Comparison of ENCODE assay signal across 21 cellular contexts in the genomic region with DNA sequence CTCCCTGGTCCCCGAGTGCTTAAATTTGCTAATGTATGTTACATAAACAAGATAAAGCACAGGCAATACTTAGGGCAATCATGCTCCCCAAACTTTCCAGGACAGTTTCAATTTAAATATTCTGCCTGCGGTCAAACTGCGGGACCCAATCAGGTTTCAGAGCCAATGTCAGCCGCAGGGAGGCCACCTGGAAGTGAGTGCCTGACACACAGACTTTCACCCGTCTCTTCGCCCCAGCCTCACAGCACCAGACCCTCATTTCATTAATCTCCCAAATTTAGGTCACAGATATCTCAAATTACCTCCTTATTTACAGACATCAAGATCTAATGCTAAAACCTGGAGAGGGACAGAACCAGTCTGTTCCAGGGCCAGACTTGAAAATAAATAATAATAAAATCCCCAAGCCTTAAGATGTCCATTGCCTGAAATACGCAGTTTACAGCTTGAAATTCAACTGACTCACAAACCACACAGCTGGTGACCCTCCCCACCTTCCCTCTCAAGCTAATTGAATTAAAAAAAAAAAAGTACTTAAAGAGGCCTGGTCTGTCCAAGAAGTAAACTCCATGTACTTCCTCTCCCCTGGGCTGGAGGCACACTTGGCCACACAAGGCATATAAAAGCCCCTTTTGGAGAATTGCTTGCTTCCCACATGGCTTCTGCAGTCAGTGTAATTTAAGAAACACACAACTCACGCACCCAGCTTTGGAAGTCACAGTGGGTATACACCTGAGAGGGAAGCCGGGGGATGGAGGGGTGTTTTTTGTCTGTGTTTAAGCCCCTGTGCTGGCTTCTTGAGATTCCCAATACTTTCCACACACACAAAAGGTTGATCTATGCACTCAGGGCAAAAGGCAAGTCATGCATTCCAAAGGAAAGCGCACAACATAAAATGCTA.
DNase-seq lines count a peak whose midpoint lies in the region; ATAC-seq, FAIRE-seq and TF ChIP-seq lines count a peak whose summit lies in the region.
"Had no signal": no experiment of that assay in that cellular context is flagged by ENCODE, and none has a peak within 500 bp of the region (broad histone marks: within the 10 kb centered on the region; RNA-seq: fewer than 3 reads in every experiment).

No MANE protein-coding gene starts in this region.

- intact Hi-C loops in breast epithelium (cut with DNase I; ENCODE audit: low total_unique reads), result no loop called here
- intact Hi-C loops in MCF 10A (cut with micrococcal nuclease), result no loop called here

- no peaks in the 10 kb centered on the region for H3K27me3 Mint-ChIP-seq in MCF 10A (ENCODE audit: insufficient read depth, unreplicated experiment)
- H3K27me3 Mint-ChIP-seq in type B pancreatic cell, result no peaks in the 10 kb centered on the region
- peaks cover 26% of the 10 kb centered on the region for H3K27me3 Mint-ChIP-seq in T-helper 17 cell
- H3K27me3 Mint-ChIP-seq in immature natural killer cell (ENCODE audit: low read depth in 3 of 3), result peaks cover 0 to 7% (median 3%) of the 10 kb centered on the region in 3 donors

- H2BK120ac ChIP-seq in mesendoderm (ENCODE audit: low read depth, low read length), result no peak overlapping the region

- TF ChIP-seq CTCF in breast epithelium (IDR thresholded peaks at IDR 0.05) (no peak), MCF 10A (IDR thresholded peaks at IDR 0.05; ENCODE audit: unreplicated experiment) (no peak), bronchial epithelial cell (IDR thresholded peaks at IDR 0.05; ENCODE audit: insufficient read depth, low read length, severe bottlenecking) (no peak), type B pancreatic cell (conservative IDR thresholded peaks at IDR 0.05) (no peak)

- no peaks in the 10 kb centered on the region for H3K27me3 ChIP-seq in breast epithelium
- no peaks in the 10 kb centered on the region for H3K27me3 ChIP-seq in bronchial epithelial cell (ENCODE audit: control insufficient read depth, insufficient read depth, low read length)
- no peaks in the 10 kb centered on the region for H3K27me3 ChIP-seq in mesendoderm (ENCODE audit: insufficient read depth, low read length, poor library complexity)

- H3K18ac ChIP-seq in mesendoderm (ENCODE audit: low read length), result no peak overlapping the region

- no peaks in the 10 kb centered on the region for H3K79me1 ChIP-seq in mesendoderm (ENCODE audit: low read length)

- H3K4ac ChIP-seq in mesendoderm (ENCODE audit: low read depth, low read length), result no peak overlapping the region

- POLR2A ChIA-PET in MCF 10A (lab: Yijun Ruan, JAX), result no interaction called here

- no peak overlapping the region for H3K9ac ChIP-seq in mesendoderm (ENCODE audit: low read length)
- H3K9ac ChIP-seq: GM23248 had no signal

- H4K5ac ChIP-seq in mesendoderm (ENCODE audit: low read length), result no peak overlapping the region

- H3K4me1 ChIP-seq in breast epithelium, result peaks cover 0 to 6% of the 10 kb centered on the region in 2 donors
- no peaks in the 10 kb centered on the region for H3K4me1 ChIP-seq in mesendoderm (ENCODE audit: control insufficient read depth, low read depth, low read length)
- H3K4me1 ChIP-seq: gastroesophageal sphincter had no signal

- no peak for ATAC-seq in T-helper 17 cell
- no peak for ATAC-seq in HG03520 (IDR thresholded peaks at IDR 0.05; ENCODE audit: unreplicated experiment)
- ATAC-seq: gastroesophageal sphincter; naive thymus-derived CD8-positive, alpha-beta T cell had no signal

- BruUV-seq in MCF 10A (replicated peaks; lab: Mats Ljungman, UMichigan), result no TSS peak

- H3K4me2 ChIP-seq in mesendoderm (ENCODE audit: low read length), result no peak overlapping the region

- no peak overlapping the region for H3K27ac Mint-ChIP-seq in MCF 10A (ENCODE audit: low read depth, unreplicated experiment)
- peak overlapping the region; percentile 52 for H3K27ac Mint-ChIP-seq in type B pancreatic cell
- no peak overlapping the region for H3K27ac Mint-ChIP-seq in T-helper 17 cell
- H3K27ac Mint-ChIP-seq in immature natural killer cell, result peak overlapping the region in 1 of 6 donors; percentile 37
- H3K27ac Mint-ChIP-seq: CD14-positive monocyte; naive thymus-derived CD8-positive, alpha-beta T cell had no signal

- H3K27ac ChIP-seq in breast epithelium (peak overlapping the region; percentile 72 to 74), mesendoderm (ENCODE audit: low read depth, low read length) (no peak overlapping the region)
- H3K27ac ChIP-seq: gastroesophageal sphincter, GM23248 had no signal

- H3K9me3 Mint-ChIP-seq in MCF 10A (ENCODE audit: unreplicated experiment), result no peaks in the 10 kb centered on the region
- H3K9me3 Mint-ChIP-seq in type B pancreatic cell, result no peaks in the 10 kb centered on the region
- H3K9me3 Mint-ChIP-seq in immature natural killer cell, result no peaks in the 10 kb centered on the region

- H3K79me2 ChIP-seq in mesendoderm (ENCODE audit: control insufficient read depth, insufficient read depth, low read length), result no peaks in the 10 kb centered on the region

- H2AK5ac ChIP-seq in mesendoderm (ENCODE audit: low read length), result no peak overlapping the region

- no peak for TF ChIP-seq POLR2A in breast epithelium (IDR thresholded peaks at IDR 0.05)

- H3K4me3 Mint-ChIP-seq in MCF 10A (ENCODE audit: unreplicated experiment) (no peak overlapping the region), type B pancreatic cell (no peak overlapping the region), T-helper 17 cell (no peak overlapping the region), immature natural killer cell (no peak overlapping the region)
- H3K4me3 Mint-ChIP-seq: CD14-positive monocyte; naive thymus-derived CD8-positive, alpha-beta T cell had no signal

- H3K36me3 ChIP-seq in breast epithelium, result no peaks in the 10 kb centered on the region
- no peaks in the 10 kb centered on the region for H3K36me3 ChIP-seq in bronchial epithelial cell (ENCODE audit: control insufficient read depth, insufficient read depth, low read length)
- no peaks in the 10 kb centered on the region for H3K36me3 ChIP-seq in mesendoderm (ENCODE audit: control insufficient read depth, insufficient read depth, low read length)
- H3K36me3 ChIP-seq: gastroesophageal sphincter had no signal

- CTCF ChIA-PET in MCF 10A (lab: Yijun Ruan, JAX), result no interaction called here

- H2BK5ac ChIP-seq in mesendoderm (ENCODE audit: low read length), result no peak overlapping the region

- peak; percentile 43 for FAIRE-seq in bronchial epithelial cell (lab: Jason Lieb, UNC)
- FAIRE-seq: A204.1, colon, endothelial cell of umbilical vein had no signal

- DNase-seq in breast epithelium (ENCODE audit: low spot score in 2 of 2) (no peak), MCF 10A (ENCODE audit: unreplicated experiment) (no peak), bronchial epithelial cell (ENCODE audit: low read depth) (no peak), mesendoderm (no peak), type B pancreatic cell (ENCODE audit: extremely low spot score, unreplicated experiment) (no peak), T-helper 17 cell (no peak), immature natural killer cell (no peak)
- DNase-seq: activated CD8-positive, alpha-beta memory T cell treated with anti-CD3 and anti-CD28 coated beads, Interleukin-2, amount 50 U/mL, for 48 hours; anterior cingulate cortex; KG1; naive thymus-derived CD8-positive, alpha-beta T cell; NCI-H1092; NCI-H2171; stimulated activated naive CD4-positive, alpha-beta T cell had no signal

- no peaks in the 10 kb centered on the region for H3K36me3 Mint-ChIP-seq in MCF 10A (ENCODE audit: insufficient read depth, unreplicated experiment)
- H3K36me3 Mint-ChIP-seq in type B pancreatic cell, result no peaks in the 10 kb centered on the region
- no peaks in the 10 kb centered on the region for H3K36me3 Mint-ChIP-seq in T-helper 17 cell (ENCODE audit: low read depth)
- H3K36me3 Mint-ChIP-seq in immature natural killer cell, result no peaks in the 10 kb centered on the region
- H3K36me3 Mint-ChIP-seq: CD14-positive monocyte; naive thymus-derived CD8-positive, alpha-beta T cell had no signal

- no peak overlapping the region for H3K56ac ChIP-seq in mesendoderm (ENCODE audit: low read length)

- WGBS in mesendoderm (ENCODE audit: extremely low coverage, insufficient coverage, low lambda C conversion rate), result no CpG with 5 or more reads among the region's 10 CpGs

- H3K9me3 ChIP-seq in breast epithelium (no peaks in the 10 kb centered on the region), T-helper 17 cell (ENCODE audit: control insufficient read depth, low read length, poor library complexity, severe bottlenecking) (no peaks in the 10 kb centered on the region)
- H3K9me3 ChIP-seq: gastroesophageal sphincter had no signal

- H3K4me1 Mint-ChIP-seq in MCF 10A (ENCODE audit: insufficient read depth, unreplicated experiment), result no peaks in the 10 kb centered on the region
- peaks cover 12% of the 10 kb centered on the region for H3K4me1 Mint-ChIP-seq in type B pancreatic cell (ENCODE audit: unreplicated experiment)
- no peaks in the 10 kb centered on the region for H3K4me1 Mint-ChIP-seq in T-helper 17 cell
- H3K4me1 Mint-ChIP-seq in immature natural killer cell, result no peaks in the 10 kb centered on the region
- H3K4me1 Mint-ChIP-seq: CD14-positive monocyte; naive thymus-derived CD8-positive, alpha-beta T cell had no signal

- no peak overlapping the region for H2BK15ac ChIP-seq in mesendoderm (replicated peaks; ENCODE audit: low read depth)

- H3K4me3 ChIP-seq in breast epithelium (no peak overlapping the region), bronchial epithelial cell (ENCODE audit: low read depth, low read length) (no peak overlapping the region), mesendoderm (ENCODE audit: low read length) (no peak overlapping the region)
- H3K4me3 ChIP-seq: gastroesophageal sphincter, GM23248 had no signal

- H3K23ac ChIP-seq in mesendoderm (ENCODE audit: low read length), result no peak overlapping the region

- peak overlapping the region; percentile 76 for H4K8ac ChIP-seq in mesendoderm (ENCODE audit: low read depth, low read length)
